19 cellular contexts compared by ENCODE assay signal in genomic region chr7:38315410-38315809, GRCh38.
"Had no signal": no experiment of that assay in that cellular context is flagged by ENCODE, and none has a peak within 500 bp of the region (broad histone marks: within the 10 kb centered on the region; RNA-seq: fewer than 3 reads in every experiment).

No MANE protein-coding gene starts in this region.

- H3K27ac Mint-ChIP-seq: nephron progenitor cell had no signal

- H3K36me3 ChIP-seq: esophagus squamous epithelium, gastroesophageal sphincter, left ventricle myocardium inferior, lower lobe of right lung, spleen, stomach, thoracic aorta had no signal

- H3K9me3 ChIP-seq: esophagus squamous epithelium, gastroesophageal sphincter, left ventricle myocardium inferior, lower lobe of right lung, spleen, stomach, thoracic aorta had no signal

- DNase-seq: esophagus squamous epithelium; foreskin fibroblast; glutamatergic neuron; left ventricle myocardium inferior; lower lobe of right lung; mesenchymal stem cell; midbrain; nephron progenitor cell; spleen; stimulated activated CD4-positive, alpha-beta T cell treated with anti-CD3 and anti-CD28 coated beads, Interleukin-15, amount 100 ng/mL, for 24 hours; stimulated activated CD4-positive, alpha-beta T cell treated with anti-CD3 and anti-CD28 coated beads, Interleukin-1b, Interleukin-23, amount 100 ng/mL, for 48 hours; stimulated activated CD4-positive, alpha-beta T cell treated with anti-CD3 and anti-CD28 coated beads, Interleukin-4, amount 100 ng/mL, for 24 hours; stimulated activated naive CD4-positive, alpha-beta T cell; stomach; substantia nigra had no signal

- H3K4me3 Mint-ChIP-seq: nephron progenitor cell had no signal

- H3K9me3 Mint-ChIP-seq: nephron progenitor cell had no signal

- ATAC-seq: gastroesophageal sphincter, lower lobe of right lung, sciatic nerve had no signal

- H3K27ac ChIP-seq: esophagus squamous epithelium, gastroesophageal sphincter, left ventricle myocardium inferior, lower lobe of right lung, stomach, thoracic aorta had no signal

- H3K4me3 ChIP-seq: esophagus squamous epithelium, gastroesophageal sphincter, left ventricle myocardium inferior, lower lobe of right lung, spleen, stomach, thoracic aorta had no signal

- FAIRE-seq: keratinocyte had no signal
